7 cellular contexts compared by ENCODE assay signal in genomic region chr7:100171087-100171681, GRCh38. TPM values are rescaled to one million over a fixed set of nuclear protein-coding genes. Genes with fewer than 3 reads are reported as not detected.
DNase-seq lines count a peak whose midpoint lies in the region; ATAC-seq, FAIRE-seq and TF ChIP-seq lines count a peak whose summit lies in the region.
"Had no signal": no experiment of that assay in that cellular context is flagged by ENCODE, and none has a peak within 500 bp of the region (broad histone marks: within the 10 kb centered on the region; RNA-seq: fewer than 3 reads in every experiment).

No MANE protein-coding gene starts in this region.

- no peak for FAIRE-seq in RCC 7860 (lab: Jason Lieb, UNC)

- H3K9me3 Mint-ChIP-seq in activated naive CD8-positive, alpha-beta T cell treated with anti-CD3 and anti-CD28 coated beads, Interleukin-2, amount 50 U/mL, for 24 hours = no peaks in the 10 kb centered on the region
- no peaks in the 10 kb centered on the region for H3K9me3 Mint-ChIP-seq in naive B cell

- TF ChIP-seq CTCF in GM12864 (IDR thresholded peaks at IDR 0.05; ENCODE audit: low read depth, low read length, missing control alignments) (no peak), WERI-Rb-1 (IDR thresholded peaks at IDR 0.05; ENCODE audit: low read depth, low read length) (no peak)

- peak overlapping the region; percentile 62 for H3K4me3 Mint-ChIP-seq in activated naive CD8-positive, alpha-beta T cell treated with anti-CD3 and anti-CD28 coated beads, Interleukin-2, amount 50 U/mL, for 24 hours
- peak overlapping the region; percentile 42 to 86 (median 75) for H3K4me3 Mint-ChIP-seq in naive B cell

- no peaks in the 10 kb centered on the region for H3K9me3 ChIP-seq in WERI-Rb-1 (ENCODE audit: severe bottlenecking)

- H3K27me3 ChIP-seq in WERI-Rb-1 (ENCODE audit: insufficient read depth, low read depth, severe bottlenecking) = no peaks in the 10 kb centered on the region

- peaks cover 44% of the 10 kb centered on the region for H3K36me3 ChIP-seq in WERI-Rb-1

- H3K4me1 Mint-ChIP-seq in activated naive CD8-positive, alpha-beta T cell treated with anti-CD3 and anti-CD28 coated beads, Interleukin-2, amount 50 U/mL, for 24 hours = peaks cover 59% of the 10 kb centered on the region
- peaks cover 42 to 59% (median 53%) of the 10 kb centered on the region in 3 donors for H3K4me1 Mint-ChIP-seq in naive B cell

- H3K36me3 Mint-ChIP-seq in activated naive CD8-positive, alpha-beta T cell treated with anti-CD3 and anti-CD28 coated beads, Interleukin-2, amount 50 U/mL, for 24 hours (ENCODE audit: low read depth) = no peaks in the 10 kb centered on the region
- no peaks in the 10 kb centered on the region for H3K36me3 Mint-ChIP-seq in naive B cell

- ATAC-seq in activated naive CD8-positive, alpha-beta T cell treated with anti-CD3 and anti-CD28 coated beads, Interleukin-2, amount 50 U/mL, for 24 hours = peak; percentile 39
- ATAC-seq in naive B cell (ENCODE audit: low read depth in 2 of 2) (peak; percentile 49 to 50), HG03521 (IDR thresholded peaks at IDR 0.05; ENCODE audit: unreplicated experiment) (no peak)
- ATAC-seq: HCT116 had no signal

- peak overlapping the region; percentile 22 for H3K27ac Mint-ChIP-seq in activated naive CD8-positive, alpha-beta T cell treated with anti-CD3 and anti-CD28 coated beads, Interleukin-2, amount 50 U/mL, for 24 hours
- H3K27ac Mint-ChIP-seq in naive B cell = no peak overlapping the region

- DNase-seq in GM12864 (ENCODE audit: low read depth) = no peak
- DNase-seq in activated naive CD8-positive, alpha-beta T cell treated with anti-CD3 and anti-CD28 coated beads, Interleukin-2, amount 50 U/mL, for 24 hours = no peak
- DNase-seq in naive B cell = peak; percentile 43
- no peak for DNase-seq in WERI-Rb-1
- DNase-seq in RCC 7860 (ENCODE audit: low spot score) = no peak

- H3K4me3 ChIP-seq in GM12864 (ENCODE audit: low read depth, low read length) = peak overlapping the region; percentile 11; the same call in 1 of the 2 replicates
- no peak overlapping the region for H3K4me3 ChIP-seq in WERI-Rb-1 (ENCODE audit: low read depth, low read length)

- H3K27ac ChIP-seq in WERI-Rb-1 = no peak overlapping the region

- H3K27me3 Mint-ChIP-seq in activated naive CD8-positive, alpha-beta T cell treated with anti-CD3 and anti-CD28 coated beads, Interleukin-2, amount 50 U/mL, for 24 hours = peaks cover 26% of the 10 kb centered on the region
- peaks cover 39 to 44% (median 41%) of the 10 kb centered on the region in 3 donors for H3K27me3 Mint-ChIP-seq in naive B cell

RNA-seq across cellular contexts. Expression of gene GAL3ST4, which starts 2.8 kb away (rescaled TPM):
- under 1 TPM in 5 of 6 donors, not detected in 1; 0.13 to 0.40 (median 0.23) TPM for polyA plus RNA-seq in naive B cell (ENCODE audit: low read depth in 6 of 6)

RNA-seq across cellular contexts. Expression of gene GPC2, which starts 6.0 kb away (rescaled TPM):
- under 1 TPM in 4 of 6 donors, not detected in 2; 0.18 to 0.84 (median 0.28) TPM for polyA plus RNA-seq in naive B cell (ENCODE audit: low read depth in 6 of 6)

RNA-seq across cellular contexts. Expression of gene STAG3, which starts 6.5 kb away (rescaled TPM):
- polyA plus RNA-seq in naive B cell (ENCODE audit: low read depth in 6 of 6) = 100 to 1,000 TPM in 5 of 6 donors, 10 to 100 TPM in 1; 97.1 to 221 (median 129) TPM

RNA-seq across cellular contexts. Expression of gene TRAPPC14, which starts 12.7 kb away (rescaled TPM):
- polyA plus RNA-seq in naive B cell (ENCODE audit: low read depth in 6 of 6) = 1 to 10 TPM; 2.0 to 9.1 (median 3.3) TPM

RNA-seq across cellular contexts. Expression of gene LAMTOR4, which starts 22.5 kb away (rescaled TPM):
- polyA plus RNA-seq in naive B cell (ENCODE audit: low read depth in 6 of 6) = 100 to 1,000 TPM; 407 to 579 (median 480) TPM
